23 cellular contexts compared by ENCODE assay signal in the genomic region with DNA sequence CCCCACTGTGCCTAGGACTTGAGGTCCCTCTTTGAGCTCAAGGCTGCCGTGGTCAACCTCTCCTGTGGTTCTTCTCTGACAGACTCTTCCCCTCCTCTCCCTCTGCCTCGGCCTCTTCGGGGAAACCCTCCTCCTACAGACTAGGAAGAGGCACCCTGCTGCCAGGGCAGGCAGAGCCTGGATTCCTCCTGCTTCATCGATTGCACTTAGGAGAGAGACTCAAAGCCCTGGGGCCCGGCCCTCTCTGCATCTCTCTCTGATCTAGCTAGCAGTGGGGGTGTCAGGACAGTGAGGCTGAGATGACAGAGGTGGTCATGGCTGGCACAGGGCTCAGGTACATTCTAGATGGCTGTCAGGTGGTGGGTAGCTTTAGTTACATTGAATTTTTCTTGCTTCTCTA.
A peak's percentile ranks its signal among the peaks of the same experiment; 100 is the strongest.
DNase-seq lines count a peak whose midpoint lies in the region; ATAC-seq and TF ChIP-seq lines count a peak whose summit lies in the region.
"Had no signal": no experiment of that assay in that cellular context is flagged by ENCODE, and none has a peak within 500 bp of the region (broad histone marks: within the 10 kb centered on the region; RNA-seq: fewer than 3 reads in every experiment).

No MANE protein-coding gene starts in this region.

- TF ChIP-seq POLR2A in testis (IDR thresholded peaks at IDR 0.05): no peak

- peak; percentile 36 for DNase-seq in activated CD8-positive, alpha-beta memory T cell treated with anti-CD3 and anti-CD28 coated beads, Interleukin-2, amount 10 ng/mL, durations not matched to agents 7 days and 5 days
- DNase-seq in activated CD8-positive, alpha-beta memory T cell treated with anti-CD3 and anti-CD28 coated beads, Interleukin-2, amount 50 U/mL, for 48 hours: no peak
- DNase-seq in activated B cell treated with CpG ODN at 0.5 μM for 24 hours (no peak), ureter (ENCODE audit: low spot score) (peak; percentile 15), testis (no peak)
- no peak for DNase-seq in activated T-helper 2 cell treated with anti-CD3 and anti-CD28 coated beads, Interferon-gamma antibody, Interleukin-2, Interleukin-4, amounts not matched to agents 10 μg/mL and 5 μg/mL and 100 μg/mL, durations not matched to agents 14 hours and 24 hours and 36 hours (ENCODE audit: low spot score)
- DNase-seq: 8988T; AML-193; C1 segment of cervical spinal cord; Calu3; CD8-positive, alpha-beta memory T cell; DMS153; GM23248; Kasumi-1; NCI-H1417; NCI-H1694 treated with DMSO at 0.1 percent for 48 hours; NCI-H2081 treated with DMSO at 0.1 percent for 48 hours; NCI-H446; NCI-H526; SJCRH30 had no signal

- no peaks in the 10 kb centered on the region for H3K36me3 ChIP-seq in testis (ENCODE audit: low read depth, missing control alignments)

- no peaks in the 10 kb centered on the region for H3K9me3 Mint-ChIP-seq in activated CD8-positive, alpha-beta memory T cell treated with anti-CD3 and anti-CD28 coated beads, Interleukin-2, amount 10 ng/mL, durations not matched to agents 7 days and 5 days (ENCODE audit: low read depth)
- no peaks in the 10 kb centered on the region for H3K9me3 Mint-ChIP-seq in activated B cell treated with CpG ODN at 0.5 μM for 24 hours
- H3K9me3 Mint-ChIP-seq in nephron: no peaks in the 10 kb centered on the region
- H3K9me3 Mint-ChIP-seq in activated T-helper 2 cell treated with anti-CD3 and anti-CD28 coated beads, Interferon-gamma antibody, Interleukin-2, Interleukin-4, amounts not matched to agents 10 μg/mL and 5 μg/mL and 100 μg/mL, durations not matched to agents 14 hours and 24 hours and 36 hours: no peaks in the 10 kb centered on the region
- H3K9me3 Mint-ChIP-seq: CD8-positive, alpha-beta memory T cell had no signal

- no peaks in the 10 kb centered on the region for H3K9me3 ChIP-seq in testis
- H3K9me3 ChIP-seq: Peyer's patch, SJCRH30 had no signal

- no peaks in the 10 kb centered on the region for H3K36me3 Mint-ChIP-seq in activated CD8-positive, alpha-beta memory T cell treated with anti-CD3 and anti-CD28 coated beads, Interleukin-2, amount 10 ng/mL, durations not matched to agents 7 days and 5 days
- H3K36me3 Mint-ChIP-seq in activated B cell treated with CpG ODN at 0.5 μM for 24 hours (ENCODE audit: low read depth): no peaks in the 10 kb centered on the region
- H3K36me3 Mint-ChIP-seq in nephron (ENCODE audit: low read depth): peaks cover 47% of the 10 kb centered on the region
- no peaks in the 10 kb centered on the region for H3K36me3 Mint-ChIP-seq in activated T-helper 2 cell treated with anti-CD3 and anti-CD28 coated beads, Interferon-gamma antibody, Interleukin-2, Interleukin-4, amounts not matched to agents 10 μg/mL and 5 μg/mL and 100 μg/mL, durations not matched to agents 14 hours and 24 hours and 36 hours (ENCODE audit: low read depth)
- H3K36me3 Mint-ChIP-seq: CD8-positive, alpha-beta memory T cell had no signal

- intact Hi-C loops in activated B cell treated with CpG ODN at 0.5 μM for 24 hours (cut with micrococcal nuclease) (no loop called here), testis (cut with DNase I; ENCODE audit: low total_unique reads) (no loop called here)
- intact Hi-C loops in activated T-helper 2 cell treated with anti-CD3 and anti-CD28 coated beads, Interferon-gamma antibody, Interleukin-2, Interleukin-4, amounts not matched to agents 10 μg/mL and 5 μg/mL and 100 μg/mL, durations not matched to agents 14 hours and 24 hours and 36 hours (cut with micrococcal nuclease): no loop called here

- H3K27me3 Mint-ChIP-seq in activated CD8-positive, alpha-beta memory T cell treated with anti-CD3 and anti-CD28 coated beads, Interleukin-2, amount 10 ng/mL, durations not matched to agents 7 days and 5 days: peaks cover 30% of the 10 kb centered on the region
- peaks cover 31% of the 10 kb centered on the region for H3K27me3 Mint-ChIP-seq in activated B cell treated with CpG ODN at 0.5 μM for 24 hours
- H3K27me3 Mint-ChIP-seq in nephron (ENCODE audit: low read depth): no peaks in the 10 kb centered on the region
- peaks cover 18% of the 10 kb centered on the region for H3K27me3 Mint-ChIP-seq in activated T-helper 2 cell treated with anti-CD3 and anti-CD28 coated beads, Interferon-gamma antibody, Interleukin-2, Interleukin-4, amounts not matched to agents 10 μg/mL and 5 μg/mL and 100 μg/mL, durations not matched to agents 14 hours and 24 hours and 36 hours (ENCODE audit: low read depth)

- H3K27me3 ChIP-seq in testis: no peaks in the 10 kb centered on the region
- H3K27me3 ChIP-seq: Peyer's patch, SJCRH30 had no signal

- no peak overlapping the region for H3K4me3 ChIP-seq in testis
- H3K4me3 ChIP-seq: GM23248, Peyer's patch, SJCRH30 had no signal

- peaks cover 19% of the 10 kb centered on the region for H3K4me1 ChIP-seq in testis
- H3K4me1 ChIP-seq: Peyer's patch had no signal

- CTCF ChIA-PET in activated CD8-positive, alpha-beta memory T cell treated with anti-CD3 and anti-CD28 coated beads, Interleukin-2, amount 10 ng/mL, durations not matched to agents 7 days and 5 days (lab: Charles Lee): interaction anchor here (1.4 to 3.3 kb wide), 2 partner anchors 12 to 103 kb away, joined by 4 to 11 read pairs; no protein-coding TSS in a partner anchor
- CTCF ChIA-PET in activated B cell treated with CpG ODN at 0.5 μM for 24 hours (lab: Charles Lee): no interaction called here

- no peak overlapping the region for H3K27ac Mint-ChIP-seq in activated CD8-positive, alpha-beta memory T cell treated with anti-CD3 and anti-CD28 coated beads, Interleukin-2, amount 10 ng/mL, durations not matched to agents 7 days and 5 days
- H3K27ac Mint-ChIP-seq in activated B cell treated with CpG ODN at 0.5 μM for 24 hours (peak overlapping the region; percentile 20), nephron (peak overlapping the region in 2 of 3 experiments; percentile 49 to 91)
- H3K27ac Mint-ChIP-seq in activated T-helper 2 cell treated with anti-CD3 and anti-CD28 coated beads, Interferon-gamma antibody, Interleukin-2, Interleukin-4, amounts not matched to agents 10 μg/mL and 5 μg/mL and 100 μg/mL, durations not matched to agents 14 hours and 24 hours and 36 hours: no peak overlapping the region

- no peak overlapping the region for H3K27ac ChIP-seq in testis
- H3K27ac ChIP-seq: GM23248, Peyer's patch had no signal

- no peak overlapping the region for H3K4me3 Mint-ChIP-seq in activated CD8-positive, alpha-beta memory T cell treated with anti-CD3 and anti-CD28 coated beads, Interleukin-2, amount 10 ng/mL, durations not matched to agents 7 days and 5 days
- H3K4me3 Mint-ChIP-seq in activated B cell treated with CpG ODN at 0.5 μM for 24 hours (no peak overlapping the region), nephron (no peak overlapping the region)
- no peak overlapping the region for H3K4me3 Mint-ChIP-seq in activated T-helper 2 cell treated with anti-CD3 and anti-CD28 coated beads, Interferon-gamma antibody, Interleukin-2, Interleukin-4, amounts not matched to agents 10 μg/mL and 5 μg/mL and 100 μg/mL, durations not matched to agents 14 hours and 24 hours and 36 hours (ENCODE audit: low read depth)
- H3K4me3 Mint-ChIP-seq: CD8-positive, alpha-beta memory T cell had no signal

- peaks cover 14% of the 10 kb centered on the region for H3K4me1 Mint-ChIP-seq in activated CD8-positive, alpha-beta memory T cell treated with anti-CD3 and anti-CD28 coated beads, Interleukin-2, amount 10 ng/mL, durations not matched to agents 7 days and 5 days
- H3K4me1 Mint-ChIP-seq in activated B cell treated with CpG ODN at 0.5 μM for 24 hours (no peaks in the 10 kb centered on the region), nephron (peaks cover 72% of the 10 kb centered on the region)
- H3K4me1 Mint-ChIP-seq in activated T-helper 2 cell treated with anti-CD3 and anti-CD28 coated beads, Interferon-gamma antibody, Interleukin-2, Interleukin-4, amounts not matched to agents 10 μg/mL and 5 μg/mL and 100 μg/mL, durations not matched to agents 14 hours and 24 hours and 36 hours (ENCODE audit: low read depth): peaks cover 2% of the 10 kb centered on the region
- H3K4me1 Mint-ChIP-seq: CD8-positive, alpha-beta memory T cell had no signal

- no peak for ATAC-seq in activated CD8-positive, alpha-beta memory T cell treated with anti-CD3 and anti-CD28 coated beads, Interleukin-2, amount 10 ng/mL, durations not matched to agents 7 days and 5 days
- ATAC-seq in activated B cell treated with CpG ODN at 0.5 μM for 24 hours (ENCODE audit: low read depth): no peak
- ATAC-seq in HG03460 (IDR thresholded peaks at IDR 0.05; ENCODE audit: unreplicated experiment): no peak

- WGBS in testis, 2 donors: 79 to 84% methylated on average over 5 of the region's 5 CpGs

- TF ChIP-seq CTCF in activated B cell treated with CpG ODN at 0.5 μM for 24 hours (IDR thresholded peaks at IDR 0.05): no peak
- no peak for TF ChIP-seq CTCF in nephron (IDR thresholded peaks at IDR 0.05; ENCODE audit: unreplicated experiment in 3 of 3)
- TF ChIP-seq CTCF in testis (IDR thresholded peaks at IDR 0.05): no peak

- POLR2A ChIA-PET in activated B cell treated with CpG ODN at 0.5 μM for 24 hours (lab: Charles Lee): interaction anchor here (0.6 kb wide), 1 partner anchor 281 kb away, joined by 4 read pairs; no protein-coding TSS in a partner anchor

Comparison
In these comparisons a context has a peak if more than half of its experiments do, and no peak if none do; other contexts are left out.
1. DNase-seq: peak in activated CD8-positive, alpha-beta memory T cell treated with anti-CD3 and anti-CD28 coated beads, Interleukin-2, amount 10 ng/mL, durations not matched to agents 7 days and 5 days (single experiment) and ureter (single experiment); none in activated CD8-positive, alpha-beta memory T cell treated with anti-CD3 and anti-CD28 coated beads, Interleukin-2, amount 50 U/mL, for 48 hours (single experiment), activated B cell treated with CpG ODN at 0.5 μM for 24 hours (single experiment), activated T-helper 2 cell treated with anti-CD3 and anti-CD28 coated beads, Interferon-gamma antibody, Interleukin-2, Interleukin-4, amounts not matched to agents 10 μg/mL and 5 μg/mL and 100 μg/mL, durations not matched to agents 14 hours and 24 hours and 36 hours (single experiment) and testis (single experiment).
2. H3K27ac Mint-ChIP-seq: peak in activated B cell treated with CpG ODN at 0.5 μM for 24 hours (single experiment) and nephron (2 of 3); none in activated CD8-positive, alpha-beta memory T cell treated with anti-CD3 and anti-CD28 coated beads, Interleukin-2, amount 10 ng/mL, durations not matched to agents 7 days and 5 days (single experiment) and activated T-helper 2 cell treated with anti-CD3 and anti-CD28 coated beads, Interferon-gamma antibody, Interleukin-2, Interleukin-4, amounts not matched to agents 10 μg/mL and 5 μg/mL and 100 μg/mL, durations not matched to agents 14 hours and 24 hours and 36 hours (single experiment).